ENCODE assay signal across 19 cellular contexts in genomic region chrX:13440166-13440565, GRCh38.
DNase-seq lines count a peak whose midpoint lies in the region; ATAC-seq and TF ChIP-seq lines count a peak whose summit lies in the region.
"Had no signal": no experiment of that assay in that cellular context is flagged by ENCODE, and none has a peak within 500 bp of the region (broad histone marks: within the 10 kb centered on the region; RNA-seq: fewer than 3 reads in every experiment).

No MANE protein-coding gene starts in this region.

- no peaks in the 10 kb centered on the region for H3K9me3 Mint-ChIP-seq in Caco-2 (ENCODE audit: unreplicated experiment)

- CTCF ChIA-PET in Caco-2 (lab: Charles Lee) = no interaction called here

- no peaks in the 10 kb centered on the region for H3K79me2 ChIP-seq in smooth muscle cell (ENCODE audit: low read depth)

- peak overlapping the region; percentile 28 for H3K4me2 ChIP-seq in smooth muscle cell

- H3K4me1 ChIP-seq in smooth muscle cell (ENCODE audit: low read depth) (no peaks in the 10 kb centered on the region), Caco-2 (no peaks in the 10 kb centered on the region)

- peak; percentile 29 for DNase-seq in NCI-H446 treated with DMSO at 0.1 percent for 48 hours (lab: John Stamatoyannopoulos, UW)
- DNase-seq in NCI-H446 (lab: John Stamatoyannopoulos, UW) = no peak
- DNase-seq in NCI-H82 (lab: John Stamatoyannopoulos, UW) = peak; percentile 77
- peak; percentile 27 for DNase-seq in glomerular visceral epithelial cell (ENCODE audit: extremely low spot score)
- DNase-seq in smooth muscle cell (lab: John Stamatoyannopoulos, UW; ENCODE audit: unreplicated experiment) = no peak
- DNase-seq in Caco-2 = no peak
- DNase-seq in coronary artery (ENCODE audit: low spot score) = no peak
- DNase-seq: 8988T; CD4-positive, alpha-beta memory T cell; GOT3; KG1; NCI-H1048; NCI-H1436 treated with DMSO at 0.1 percent for 48 hours; NCI-H2029 treated with DMSO at 0.1 percent for 48 hours; NCI-H69; OCI-M1; RPMI8226; SIG-M5 had no signal

- peak overlapping the region; percentile 42 for H2AFZ ChIP-seq in smooth muscle cell (ENCODE audit: low read depth)

- no peaks in the 10 kb centered on the region for H3K4me1 Mint-ChIP-seq in Caco-2 (ENCODE audit: low read depth, unreplicated experiment)
- H3K4me1 Mint-ChIP-seq: CD4-positive, alpha-beta memory T cell had no signal

- no peaks in the 10 kb centered on the region for H3K27me3 Mint-ChIP-seq in Caco-2 (ENCODE audit: insufficient read depth, unreplicated experiment)
- H3K27me3 Mint-ChIP-seq: CD4-positive, alpha-beta memory T cell had no signal

- H4K20me1 ChIP-seq in smooth muscle cell (ENCODE audit: low read depth) = no peaks in the 10 kb centered on the region

- H3K27ac ChIP-seq in smooth muscle cell (ENCODE audit: low read depth) (peak overlapping the region; percentile 61), coronary artery (no peak overlapping the region)

- no peak overlapping the region for H3K4me3 ChIP-seq in smooth muscle cell
- no peak overlapping the region for H3K4me3 ChIP-seq in Caco-2 (ENCODE audit: low read depth, low read length)
- no peak overlapping the region for H3K4me3 ChIP-seq in coronary artery

- H3K36me3 ChIP-seq in smooth muscle cell (ENCODE audit: low read depth) (no peaks in the 10 kb centered on the region), Caco-2 (ENCODE audit: control insufficient read depth, insufficient read depth, low read length) (no peaks in the 10 kb centered on the region)

- BruUV-seq in Caco-2 (replicated peaks; lab: Mats Ljungman, UMichigan) = no TSS peak

- no peaks in the 10 kb centered on the region for H3K9me3 ChIP-seq in smooth muscle cell (replicated peaks; ENCODE audit: low read depth)
- H3K9me3 ChIP-seq in Caco-2 = no peaks in the 10 kb centered on the region

- no peak for ATAC-seq in HG03442 (IDR thresholded peaks at IDR 0.05; ENCODE audit: unreplicated experiment)

- no peak for TF ChIP-seq CTCF in smooth muscle cell (IDR thresholded peaks at IDR 0.05; ENCODE audit: borderline replicate concordance, insufficient read depth, poor library complexity, severe bottlenecking)
- TF ChIP-seq CTCF in Caco-2 (IDR thresholded peaks at IDR 0.05; ENCODE audit: insufficient read depth in 1 of 2, low read depth in 1 of 2, low read length in 1 of 2, severe bottlenecking in 1 of 2, unreplicated experiment in 1 of 2) = no peak
- TF ChIP-seq CTCF in coronary artery (IDR thresholded peaks at IDR 0.05) = no peak

- no peak overlapping the region for H3K27ac Mint-ChIP-seq in Caco-2 (ENCODE audit: unreplicated experiment)
- H3K27ac Mint-ChIP-seq: CD4-positive, alpha-beta memory T cell had no signal

- H3F3A ChIP-seq in smooth muscle cell (ENCODE audit: low read depth) = no peaks in the 10 kb centered on the region

- no peak overlapping the region for H3K4me3 Mint-ChIP-seq in Caco-2 (ENCODE audit: unreplicated experiment)
- H3K4me3 Mint-ChIP-seq: CD4-positive, alpha-beta memory T cell had no signal

- POLR2A ChIA-PET in Caco-2 (lab: Charles Lee) = no interaction called here

- WGBS in smooth muscle cell (ENCODE audit: low lambda C conversion rate) = 34% methylated on average over 2 of the region's 2 CpGs

- H3K9ac ChIP-seq in smooth muscle cell (ENCODE audit: low read depth) = no peak overlapping the region

- no peaks in the 10 kb centered on the region for H3K36me3 Mint-ChIP-seq in Caco-2 (ENCODE audit: insufficient read depth, unreplicated experiment)
- H3K36me3 Mint-ChIP-seq: CD4-positive, alpha-beta memory T cell had no signal

- intact Hi-C loops in Caco-2 (cut with micrococcal nuclease; ENCODE audit: unreplicated experiment) = no loop called here

- H3K27me3 ChIP-seq in smooth muscle cell (ENCODE audit: low read depth) = no peaks in the 10 kb centered on the region
- H3K27me3 ChIP-seq in Caco-2 (replicated peaks; ENCODE audit: control insufficient read depth, insufficient read depth, low read length) = no peaks in the 10 kb centered on the region

Comparison
In these comparisons a context has a peak if more than half of its experiments do, and no peak if none do; other contexts are left out.
1. DNase-seq: peak in NCI-H446 treated with DMSO at 0.1 percent for 48 hours (single experiment), NCI-H82 (single experiment) and glomerular visceral epithelial cell (single experiment); none in NCI-H446 (0 of 2), smooth muscle cell (single experiment), Caco-2 (0 of 2) and coronary artery (single experiment).